ENCODE assay signal across 1 cellular context in genomic region chr1:10401281-10401680, GRCh38.
TF ChIP-seq lines count a peak whose summit lies in the region.

No MANE protein-coding gene starts in this region.

TF ChIP-seq in endothelial cell of umbilical vein, 7 proteins besides CTCF, POLR2A, EP300 and RAD21:
- TF ChIP-seq FOS (IDR thresholded peaks at IDR 0.05; ENCODE audit: borderline replicate concordance, insufficient read depth, low read length) (no peak), MAX (IDR thresholded peaks at IDR 0.05; ENCODE audit: insufficient read depth, insufficient read length) (no peak), MYC (IDR thresholded peaks at IDR 0.05; ENCODE audit: low read depth, low read length) (no peak), JUN (IDR thresholded peaks at IDR 0.05; ENCODE audit: borderline replicate concordance, insufficient read depth, insufficient read length, low read depth) (no peak), POLR2AphosphoS5 (IDR thresholded peaks at IDR 0.05; ENCODE audit: insufficient read depth, low read depth, low read length) (no peak), EZH2 (IDR thresholded peaks at IDR 0.05; ENCODE audit: borderline replicate concordance, low read depth, low read length, severe bottlenecking) (no peak), GATA2 (IDR thresholded peaks at IDR 0.05; ENCODE audit: insufficient read depth, insufficient read length, low read depth, low read length) (no peak)
